8 cellular contexts compared by ENCODE assay signal in the genomic region with DNA sequence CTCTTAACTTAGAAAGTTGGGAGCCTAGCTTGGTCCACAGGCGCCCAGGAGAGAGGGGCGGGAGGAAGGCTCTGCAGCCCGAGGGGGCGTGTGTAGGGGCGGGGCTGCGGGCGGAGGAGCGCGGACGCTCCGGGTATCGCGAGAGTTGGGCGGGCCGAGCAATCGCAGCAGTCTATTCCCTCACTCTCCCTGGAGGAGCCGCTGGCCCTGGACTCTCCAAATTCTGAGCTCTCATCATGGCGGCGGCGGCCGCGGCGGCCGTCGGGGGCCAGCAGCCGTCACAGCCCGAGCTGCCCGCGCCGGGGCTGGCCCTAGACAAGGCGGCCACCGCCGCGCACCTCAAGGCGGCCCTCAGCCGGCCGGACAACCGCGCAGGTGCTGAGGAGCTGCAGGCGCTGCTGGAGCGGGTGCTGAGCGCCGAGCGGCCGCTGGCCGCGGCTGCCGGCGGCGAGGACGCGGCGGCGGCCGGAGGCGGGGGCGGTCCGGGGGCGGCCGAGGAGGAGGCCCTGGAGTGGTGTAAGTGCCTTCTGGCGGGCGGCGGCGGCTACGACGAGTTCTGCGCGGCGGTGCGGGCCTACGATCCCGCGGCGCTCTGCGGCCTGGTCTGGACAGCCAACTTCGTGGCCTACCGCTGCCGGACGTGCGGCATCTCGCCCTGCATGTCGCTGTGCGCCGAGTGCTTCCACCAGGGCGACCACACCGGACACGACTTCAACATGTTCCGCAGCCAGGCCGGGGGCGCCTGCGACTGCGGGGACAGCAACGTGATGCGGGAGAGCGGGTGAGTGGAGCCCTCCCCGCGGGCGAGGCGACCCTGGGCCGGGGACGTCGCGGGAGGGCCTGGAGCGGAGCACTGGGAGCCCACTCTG. TPM values are rescaled to one million over a fixed set of nuclear protein-coding genes. Genes with fewer than 3 reads are reported as not detected.
A peak's percentile ranks its signal among the peaks of the same experiment; 100 is the strongest.
DNase-seq lines count a peak whose midpoint lies in the region; ATAC-seq, FAIRE-seq and TF ChIP-seq lines count a peak whose summit lies in the region.

A gene with protein sequence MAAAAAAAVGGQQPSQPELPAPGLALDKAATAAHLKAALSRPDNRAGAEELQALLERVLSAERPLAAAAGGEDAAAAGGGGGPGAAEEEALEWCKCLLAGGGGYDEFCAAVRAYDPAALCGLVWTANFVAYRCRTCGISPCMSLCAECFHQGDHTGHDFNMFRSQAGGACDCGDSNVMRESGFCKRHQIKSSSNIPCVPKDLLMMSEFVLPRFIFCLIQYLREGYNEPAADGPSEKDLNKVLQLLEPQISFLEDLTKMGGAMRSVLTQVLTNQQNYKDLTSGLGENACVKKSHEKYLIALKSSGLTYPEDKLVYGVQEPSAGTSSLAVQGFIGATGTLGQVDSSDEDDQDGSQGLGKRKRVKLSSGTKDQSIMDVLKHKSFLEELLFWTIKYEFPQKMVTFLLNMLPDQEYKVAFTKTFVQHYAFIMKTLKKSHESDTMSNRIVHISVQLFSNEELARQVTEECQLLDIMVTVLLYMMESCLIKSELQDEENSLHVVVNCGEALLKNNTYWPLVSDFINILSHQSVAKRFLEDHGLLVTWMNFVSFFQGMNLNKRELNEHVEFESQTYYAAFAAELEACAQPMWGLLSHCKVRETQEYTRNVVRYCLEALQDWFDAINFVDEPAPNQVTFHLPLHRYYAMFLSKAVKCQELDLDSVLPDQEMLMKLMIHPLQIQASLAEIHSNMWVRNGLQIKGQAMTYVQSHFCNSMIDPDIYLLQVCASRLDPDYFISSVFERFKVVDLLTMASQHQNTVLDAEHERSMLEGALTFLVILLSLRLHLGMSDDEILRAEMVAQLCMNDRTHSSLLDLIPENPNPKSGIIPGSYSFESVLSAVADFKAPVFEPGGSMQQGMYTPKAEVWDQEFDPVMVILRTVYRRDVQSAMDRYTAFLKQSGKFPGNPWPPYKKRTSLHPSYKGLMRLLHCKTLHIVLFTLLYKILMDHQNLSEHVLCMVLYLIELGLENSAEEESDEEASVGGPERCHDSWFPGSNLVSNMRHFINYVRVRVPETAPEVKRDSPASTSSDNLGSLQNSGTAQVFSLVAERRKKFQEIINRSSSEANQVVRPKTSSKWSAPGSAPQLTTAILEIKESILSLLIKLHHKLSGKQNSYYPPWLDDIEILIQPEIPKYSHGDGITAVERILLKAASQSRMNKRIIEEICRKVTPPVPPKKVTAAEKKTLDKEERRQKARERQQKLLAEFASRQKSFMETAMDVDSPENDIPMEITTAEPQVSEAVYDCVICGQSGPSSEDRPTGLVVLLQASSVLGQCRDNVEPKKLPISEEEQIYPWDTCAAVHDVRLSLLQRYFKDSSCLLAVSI (N-terminal part only) (plus strand): TSS at position 183 of the 869 bp plus-strand sequence. CDS start 54 bp downstream, at position 237.

- FAIRE-seq in kidney (lab: Jason Lieb, UNC) = no peak

- peak within 1 kb of the TSS; percentile 86 to 90 for H3K4me3 ChIP-seq in kidney (ENCODE audit: low read length in 2 of 2)

- H3K4me1 ChIP-seq in kidney (ENCODE audit: control insufficient read depth in 1 of 2, insufficient read depth in 1 of 2, low read depth in 1 of 2, low read length in 2 of 2) = peaks cover 0 to 18% of the 10 kb centered on the region in 2 donors

- no peaks in the 10 kb centered on the region for H3K9me3 ChIP-seq in kidney (ENCODE audit: control insufficient read depth in 1 of 2, low read length in 2 of 2)

- peak within 1 kb of the TSS; percentile 74 to 77 for H3K27ac ChIP-seq in kidney (ENCODE audit: low read depth in 2 of 2, low read length in 2 of 2)

- TF ChIP-seq CTCF in AG09319 (IDR thresholded peaks at IDR 0.05; ENCODE audit: low read depth, low read length) = peak; percentile 12
- TF ChIP-seq CTCF in kidney (IDR thresholded peaks at IDR 0.05; ENCODE audit: borderline replicate concordance, extremely low read depth, insufficient read depth) = peak; percentile 8

- H3K9ac ChIP-seq in kidney (ENCODE audit: low read length in 2 of 2) = peak within 1 kb of the TSS; percentile 82

- intact Hi-C loops in kidney (cut with DNase I) = no loop called here

- H3K36me3 ChIP-seq in kidney (ENCODE audit: control insufficient read depth in 1 of 2, insufficient read depth in 2 of 2, low read length in 2 of 2) = no peaks in the 10 kb centered on the region

- peak; percentile 86 for DNase-seq in AG09319 (ENCODE audit: extremely low read depth, low read depth)
- DNase-seq in NCI-H460 (ENCODE audit: extremely low read depth, low read depth) = peak; percentile 92
- peak; percentile 82 for DNase-seq in activated CD4-positive, alpha-beta T cell treated with anti-CD3 and anti-CD28 coated beads for 1 hour
- DNase-seq in cerebellar nuclear complex (lab: John Stamatoyannopoulos, UW) = peak; percentile 22 to 63
- DNase-seq in kidney = peak; percentile 98
- peak; percentile 78 to 87 for DNase-seq in stimulated activated CD4-positive, alpha-beta T cell treated with anti-CD3 and anti-CD28 coated beads, Interleukin-15, amount 100 ng/mL, for 1 hour (ENCODE audit: low read depth in 1 of 2, low spot score in 1 of 2)

- ATAC-seq in GM19023 (IDR thresholded peaks at IDR 0.05; ENCODE audit: unreplicated experiment) (peak; percentile 83), HG03196 (IDR thresholded peaks at IDR 0.05; ENCODE audit: unreplicated experiment) (peak; percentile 85)

RNA-seq across cellular contexts. Expression of the gene that starts here (rescaled TPM):
- total RNA-seq in NCI-H460 (2014; rRNA removed; shearing (Covaris generic)) = 23.8 and 25.5 TPM in 2 replicates
- polyA plus RNA-seq in NCI-H460 (2014; cell fraction: nucleus; rRNA removed) = 13.8 and 37.5 TPM in 2 replicates
- total RNA-seq in kidney = 41.0 TPM
- polyA plus RNA-seq in kidney (ENCODE audit: insufficient read depth, low read depth, low replicate concordance) = 10.2 TPM

Comparison
In these comparisons a context has a peak if more than half of its experiments do, and no peak if none do; other contexts are left out.
1. Peak in every context shown above with its lines: DNase-seq, ATAC-seq, H3K4me3 ChIP-seq and H3K27ac ChIP-seq.
2. DNase-seq: peak in every context shown above with its lines; median percentile 98 in kidney; 92 in NCI-H460; 86 in AG09319; 82 in stimulated activated CD4-positive, alpha-beta T cell treated with anti-CD3 and anti-CD28 coated beads, Interleukin-15, amount 100 ng/mL, for 1 hour; 82 in activated CD4-positive, alpha-beta T cell treated with anti-CD3 and anti-CD28 coated beads for 1 hour; 42 in cerebellar nuclear complex.